In genomic region chr7:137992738-137993394, GRCh38 we compare ENCODE assay signal across 1 cellular context.
TF ChIP-seq lines count a peak whose summit lies in the region.

No MANE protein-coding gene starts in this region.

TF ChIP-seq in HepG2, 621 proteins besides CTCF, POLR2A, EP300 and RAD21 (continued from another document):
- TF ChIP-seq FOXO4 (CRISPR knock-in tag; conservative IDR thresholded peaks at IDR 0.05) (0 out of 2 replicates have a peak, but pooled peaks have one; percentile 56), MXD1 (CRISPR knock-in tag; IDR thresholded peaks at IDR 0.05) (no peak), FOXC1 (CRISPR knock-in tag; IDR thresholded peaks at IDR 0.05; ENCODE audit: borderline replicate concordance) (no peak), ZSCAN21 (CRISPR knock-in tag; IDR thresholded peaks at IDR 0.05; ENCODE audit: borderline replicate concordance) (no peak), CBX5 (CRISPR knock-in tag; IDR thresholded peaks at IDR 0.05; ENCODE audit: borderline replicate concordance) (0 out of 2 replicates have a peak, but pooled peaks have one; percentile 58), ZNF230 (CRISPR knock-in tag; IDR thresholded peaks at IDR 0.05) (0 out of 2 replicates have a peak, but pooled peaks have one; percentile 49), ZC3H13 (CRISPR knock-in tag; IDR thresholded peaks at IDR 0.05) (peak; percentile 48; the same call in 1 of the 2 replicates), XRCC5 (optimal IDR thresholded peaks at IDR 0.05; ENCODE audit: low read length) (peak; percentile 12), DNMT3B (CRISPR knock-in tag; conservative IDR thresholded peaks at IDR 0.05) (no peak), ZNF143 (CRISPR knock-in tag; IDR thresholded peaks at IDR 0.05) (peak; percentile 79), ZNF317 (CRISPR knock-in tag; IDR thresholded peaks at IDR 0.05) (peak; percentile 20; the same call in 1 of the 2 replicates), FOXP1 (IDR thresholded peaks at IDR 0.05) (no peak), FOXP1 (CRISPR knock-in tag; IDR thresholded peaks at IDR 0.05) (0 out of 2 replicates have a peak, but pooled peaks have one; percentile 15), IKZF1 (IDR thresholded peaks at IDR 0.05) (no peak), ZNF614 (CRISPR knock-in tag; IDR thresholded peaks at IDR 0.05; ENCODE audit: borderline replicate concordance) (0 out of 2 replicates have a peak, but pooled peaks have one; percentile 3), ZBTB7A (CRISPR knock-in tag; IDR thresholded peaks at IDR 0.05) (0 out of 2 replicates have a peak, but pooled peaks have one; percentile 24), FOXA1 (IDR thresholded peaks at IDR 0.05) (no peak), FOXA1 (CRISPR knock-in tag; IDR thresholded peaks at IDR 0.05) (peak; percentile 35; the same call in 1 of the 2 replicates), HOXA5 (CRISPR knock-in tag; IDR thresholded peaks at IDR 0.05) (no peak), ZBTB42 (CRISPR knock-in tag; IDR thresholded peaks at IDR 0.05) (no peak), ZNF589 (CRISPR knock-in tag; conservative IDR thresholded peaks at IDR 0.05) (no peak), WIZ (CRISPR knock-in tag; IDR thresholded peaks at IDR 0.05) (no peak), LCORL (IDR thresholded peaks at IDR 0.05) (no peak), LCORL (CRISPR knock-in tag; IDR thresholded peaks at IDR 0.05) (no peak), ISX (CRISPR knock-in tag; conservative IDR thresholded peaks at IDR 0.05) (no peak), HOMEZ (CRISPR knock-in tag; IDR thresholded peaks at IDR 0.05; ENCODE audit: low read depth) (peak; percentile 72; the same call in 1 of the 2 replicates), SMARCE1 (IDR thresholded peaks at IDR 0.05; ENCODE audit: borderline replicate concordance) (no peak), ZNF281 (CRISPR knock-in tag; IDR thresholded peaks at IDR 0.05; ENCODE audit: borderline replicate concordance) (no peak), ESRRA (CRISPR knock-in tag; IDR thresholded peaks at IDR 0.05; ENCODE audit: low read depth) (0 out of 2 replicates have a peak, but pooled peaks have one; percentile 9), ARID3A (IDR thresholded peaks at IDR 0.05; ENCODE audit: low read depth, low read length) (no peak)
